8 cellular contexts compared by ENCODE assay signal in the genomic region with DNA sequence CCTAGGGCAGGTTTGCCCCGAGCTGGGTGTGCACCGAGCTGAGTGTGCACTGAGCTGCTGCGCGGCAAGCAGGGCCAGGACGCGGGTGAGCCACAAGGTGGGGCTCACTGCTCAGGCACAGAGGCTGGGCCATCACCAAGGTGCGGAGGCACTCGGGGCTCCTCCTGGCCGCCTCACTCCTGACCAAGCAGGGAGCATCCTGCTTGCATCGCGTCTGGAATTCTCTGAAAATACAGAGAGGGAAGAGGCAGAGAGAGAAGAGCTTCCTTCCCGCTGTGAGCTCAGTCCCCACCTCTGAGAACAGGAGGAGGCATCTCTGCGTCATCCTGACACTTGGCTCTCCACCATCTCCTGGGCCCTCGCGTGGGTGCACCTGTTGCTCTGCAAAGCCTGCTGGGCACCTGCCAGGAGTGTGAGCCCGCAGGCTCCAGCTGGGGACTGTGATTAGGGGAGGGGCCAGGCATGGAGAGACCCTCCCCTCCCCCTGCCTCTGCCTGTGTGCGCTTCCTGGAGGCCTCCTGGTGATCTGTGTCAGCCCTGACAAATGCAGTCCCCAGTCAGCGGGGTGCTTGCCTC.
DNase-seq lines count a peak whose midpoint lies in the region; ATAC-seq, FAIRE-seq and TF ChIP-seq lines count a peak whose summit lies in the region.

No MANE protein-coding gene starts in this region.

- TF ChIP-seq EP300 in HepG2 (IDR thresholded peaks at IDR 0.05; ENCODE audit: low read depth in 2 of 2, low read length in 2 of 2) (no peak), HepG2 (CRISPR knock-in tag; IDR thresholded peaks at IDR 0.05; ENCODE audit: borderline replicate concordance) (no peak)

- no peak overlapping the region for H3K4me3 Mint-ChIP-seq in activated naive CD8-positive, alpha-beta T cell treated with anti-CD3 and anti-CD28 coated beads for 36 hours

- no peak overlapping the region for H3K27ac Mint-ChIP-seq in activated naive CD8-positive, alpha-beta T cell treated with anti-CD3 and anti-CD28 coated beads for 36 hours

- intact Hi-C loops in HepG2 (cut with micrococcal nuclease; ENCODE audit: unreplicated experiment): loop anchor here (5.0 kb wide), 1 partner anchor 943 kb away; no protein-coding TSS in a partner anchor
- intact Hi-C loops in spleen (cut with DNase I; ENCODE audit: low total_unique reads): no loop called here

- H3K36me3 ChIP-seq in HepG2 (replicated peaks in 1 of 2; ENCODE audit: control insufficient read depth in 1 of 2, insufficient read depth in 2 of 2, low read length in 2 of 2) (no peaks in the 10 kb centered on the region), spleen (peaks cover 0 to 45% (median 0%) of the 10 kb centered on the region in 6 donors)

- H3K4me1 ChIP-seq in HepG2 (ENCODE audit: insufficient read depth, low read length) (peaks cover 8% of the 10 kb centered on the region; the same call in 1 of the 2 replicates), spleen (peaks cover 0 to 16% (median 9%) of the 10 kb centered on the region in 6 donors)

- peaks cover 5% of the 10 kb centered on the region for H3K4me1 Mint-ChIP-seq in activated naive CD8-positive, alpha-beta T cell treated with anti-CD3 and anti-CD28 coated beads for 36 hours

- TF ChIP-seq RAD21 in HepG2 (CRISPR knock-in tag; IDR thresholded peaks at IDR 0.05): peak; percentile 70

- no peak for FAIRE-seq in HepG2 (lab: Jason Lieb, UNC)

- TF ChIP-seq CTCF in GM13977 (IDR thresholded peaks at IDR 0.05; ENCODE audit: extremely low read depth, insufficient read depth, missing control alignments) (peak; percentile 76), HepG2 (CRISPR knock-in tag; IDR thresholded peaks at IDR 0.05) (peak; percentile 88), spleen (IDR thresholded peaks at IDR 0.05 in 8 of 11, conservative IDR thresholded peaks at IDR 0.05 in 3 of 11) (peak in 5 of 11 experiments; percentile 19 to 46 (median 41))

- POLR2A ChIA-PET in HepG2 (lab: Yijun Ruan, JAX): no interaction called here

- H3K27me3 ChIP-seq in HepG2 (ENCODE audit: control insufficient read depth in 1 of 2, insufficient read depth in 2 of 2, low read length in 2 of 2): peaks cover 0 to 2% of the 10 kb centered on the region in 2 experiments; a peak in 1 of 5 replicates
- peaks cover 0 to 65% (median 14%) of the 10 kb centered on the region in 7 donors for H3K27me3 ChIP-seq in spleen (replicated peaks in 1 of 7)

- H3K9ac ChIP-seq in HepG2 (ENCODE audit: insufficient read depth, low read depth, low read length): no peak overlapping the region

- H3K27ac ChIP-seq in HepG2 (ENCODE audit: extremely low read length, insufficient read depth, low read length): no peak overlapping the region
- H3K27ac ChIP-seq in spleen: no peak overlapping the region

- DNase-seq in ACHN (peak; percentile 42), GM13977 (ENCODE audit: low spot score) (peak; percentile 76), NCI-H2029 treated with DMSO at 0.1 percent for 48 hours (lab: John Stamatoyannopoulos, UW) (peak; percentile 92), HepG2 (ENCODE audit: low spot score) (no peak), spleen (no peak), NOMO-1 treated with dmso at 0.1 percent for 144 hours (lab: John Stamatoyannopoulos, UW; ENCODE audit: unreplicated experiment) (no peak)
- peak; percentile 43 for DNase-seq in activated naive CD8-positive, alpha-beta T cell treated with anti-CD3 and anti-CD28 coated beads for 36 hours

- peaks cover 5% of the 10 kb centered on the region for H3K9me3 Mint-ChIP-seq in activated naive CD8-positive, alpha-beta T cell treated with anti-CD3 and anti-CD28 coated beads for 36 hours

- H2AFZ ChIP-seq in HepG2 (ENCODE audit: low read length): no peak overlapping the region

- peak; percentile 77 for ATAC-seq in HG02970 (IDR thresholded peaks at IDR 0.05; ENCODE audit: low FRiP score, unreplicated experiment)
- ATAC-seq in HepG2: peak; percentile 97

- H3K4me2 ChIP-seq in HepG2 (ENCODE audit: low read depth, low read length): no peak overlapping the region

- in situ Hi-C loops in ACHN (cut with HindIII; ENCODE audit: low pct_ligation_motif_present, low pct_unique_long_range_greater_than_20kb, low sequenced_read_pairs): no loop called here
- in situ Hi-C loops in GM13977 (cut with MboI; ENCODE audit: low pct_unique_long_range_greater_than_20kb, low sequenced_read_pairs, unreplicated experiment): no loop called here
- in situ Hi-C loops in HepG2 (cut with HindIII; ENCODE audit: extremely low pct_ligation_motif_present, low pct_unique_long_range_greater_than_20kb): loop anchor here (5.0 to 10.0 kb wide), 2 partner anchors 943 to 1045 kb away; no protein-coding TSS in a partner anchor

- CTCF ChIA-PET in HepG2 (lab: Yijun Ruan, JAX; ENCODE audit: low intra/inter-chr PET ratio, low total read pairs): interaction anchor here (2.0 kb wide), 1 partner anchor 942 kb away, joined by 6 read pairs; no protein-coding TSS in a partner anchor

- no TSS peak for BruUV-seq in HepG2 (replicated peaks; lab: Mats Ljungman, UMichigan)

- H3K9me3 ChIP-seq in HepG2 (ENCODE audit: low read length) (0 out of 2 replicates have a peak, but pooled peaks cover 6% of the 10 kb centered on the region), spleen (peaks cover 0 to 11% (median 8%) of the 10 kb centered on the region in 8 donors)

- TF ChIP-seq POLR2A in HepG2 (IDR thresholded peaks at IDR 0.05; ENCODE audit: insufficient read depth in 1 of 2, low read depth in 2 of 2, low read length in 2 of 2): no peak
- TF ChIP-seq POLR2A in spleen (IDR thresholded peaks at IDR 0.05): no peak

- no peaks in the 10 kb centered on the region for H3K36me3 Mint-ChIP-seq in activated naive CD8-positive, alpha-beta T cell treated with anti-CD3 and anti-CD28 coated beads for 36 hours

- H3K79me2 ChIP-seq in HepG2 (ENCODE audit: insufficient read depth, low read length): no peaks in the 10 kb centered on the region

- H3K4me3 ChIP-seq in HepG2 (replicated peaks in 1 of 3; ENCODE audit: insufficient read depth in 1 of 3, low read depth in 2 of 3, low read length in 3 of 3) (no peak overlapping the region), spleen (peak overlapping the region in 1 of 8 donors; percentile 19)

- H3K27me3 Mint-ChIP-seq in activated naive CD8-positive, alpha-beta T cell treated with anti-CD3 and anti-CD28 coated beads for 36 hours: peaks cover 47% of the 10 kb centered on the region

- H4K20me1 ChIP-seq in HepG2 (ENCODE audit: insufficient read depth, low read length): no peaks in the 10 kb centered on the region

- 8% methylated on average over 11 of the region's 18 CpGs for WGBS in HepG2 (ENCODE audit: low lambda C conversion rate)
- WGBS in spleen, 5 donors: 0 to 3% (median 3%) methylated on average over 9 to 18 of the region's 18 CpGs

TF ChIP-seq in HepG2, 621 proteins besides CTCF, POLR2A, EP300 and RAD21 (continues in another document):
- TF ChIP-seq ZNF513 (CRISPR knock-in tag; conservative IDR thresholded peaks at IDR 0.05): no peak
- TF ChIP-seq HDAC1 (CRISPR knock-in tag; IDR thresholded peaks at IDR 0.05): no peak
- TF ChIP-seq TCF7 (IDR thresholded peaks at IDR 0.05; ENCODE audit: low read depth): no peak
- TF ChIP-seq ZNF607 (CRISPR knock-in tag; IDR thresholded peaks at IDR 0.05; ENCODE audit: borderline replicate concordance): no peak
- no peak for TF ChIP-seq ZNF556 (CRISPR knock-in tag; IDR thresholded peaks at IDR 0.05; ENCODE audit: borderline replicate concordance)
- TF ChIP-seq SMARCE1 (IDR thresholded peaks at IDR 0.05; ENCODE audit: borderline replicate concordance): no peak
- no peak for TF ChIP-seq ZMAT3 (CRISPR knock-in tag; conservative IDR thresholded peaks at IDR 0.05)
- TF ChIP-seq ZFP91 (CRISPR knock-in tag; IDR thresholded peaks at IDR 0.05; ENCODE audit: borderline replicate concordance): 0 out of 2 replicates have a peak, but pooled peaks have one; percentile 8
- TF ChIP-seq FOXO1 (CRISPR knock-in tag; IDR thresholded peaks at IDR 0.05): no peak
- TF ChIP-seq HOXA7 (CRISPR knock-in tag; IDR thresholded peaks at IDR 0.05): no peak
- peak; percentile 56; the same call in 1 of the 2 replicates for TF ChIP-seq ZSCAN21 (CRISPR knock-in tag; IDR thresholded peaks at IDR 0.05; ENCODE audit: borderline replicate concordance)
- no peak for TF ChIP-seq PLSCR1 (CRISPR knock-in tag; IDR thresholded peaks at IDR 0.05; ENCODE audit: borderline replicate concordance)

Comparison
In these comparisons a context has a peak if more than half of its experiments do, and no peak if none do; other contexts are left out.
1. DNase-seq: peak in ACHN (single experiment), GM13977 (single experiment), NCI-H2029 treated with DMSO at 0.1 percent for 48 hours (single experiment) and activated naive CD8-positive, alpha-beta T cell treated with anti-CD3 and anti-CD28 coated beads for 36 hours (single experiment); none in HepG2 (single experiment), spleen (single experiment) and NOMO-1 treated with dmso at 0.1 percent for 144 hours (single experiment).